25 cellular contexts compared by ENCODE assay signal in the genomic region with DNA sequence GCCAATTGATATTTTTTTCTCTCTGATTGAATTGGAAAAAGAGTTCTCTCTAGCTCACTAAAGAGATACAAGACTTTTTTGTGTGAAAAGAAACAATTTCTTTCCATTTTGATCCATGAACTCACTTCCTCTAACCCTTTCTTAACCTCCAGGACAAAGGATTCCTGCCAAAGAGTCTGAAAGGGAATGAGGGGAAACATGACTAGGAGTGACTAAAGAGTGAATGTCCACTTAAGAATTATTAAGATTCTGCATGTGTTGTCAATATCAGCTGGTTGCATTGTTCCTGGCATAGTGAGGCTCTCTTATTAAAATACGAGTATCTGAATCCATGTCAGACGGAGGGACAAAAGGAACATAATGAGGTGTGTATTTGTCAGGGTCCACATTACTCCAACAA.
"Had no signal": no experiment of that assay in that cellular context is flagged by ENCODE, and none has a peak within 500 bp of the region (broad histone marks: within the 10 kb centered on the region; RNA-seq: fewer than 3 reads in every experiment).

No MANE protein-coding gene starts in this region.

- H3K9me3 ChIP-seq: adrenal gland had no signal

- H3K27me3 ChIP-seq: adrenal gland had no signal

- H3K27ac ChIP-seq: adrenal gland, SK-N-MC had no signal

- ATAC-seq: activated CD4-positive, alpha-beta T cell treated with anti-CD3 and anti-CD28 coated beads for 36 hours; activated CD8-positive, alpha-beta T cell treated with anti-CD3 and anti-CD28 coated beads for 36 hours; Panc1; Right ventricle myocardium inferior; T-cell had no signal

- H3K36me3 ChIP-seq: adrenal gland had no signal

- DNase-seq: activated CD4-positive, alpha-beta T cell treated with anti-CD3 and anti-CD28 coated beads for 36 hours; activated CD4-positive, CD25-positive, alpha-beta regulatory T cell; activated CD8-positive, alpha-beta memory T cell treated with anti-CD3 and anti-CD28 coated beads, Interleukin-2, amount 50 U/mL, for 4 hours; activated CD8-positive, alpha-beta T cell treated with anti-CD3 and anti-CD28 coated beads for 36 hours; activated naive CD4-positive, alpha-beta T cell treated with anti-CD3 and anti-CD28 coated beads, Interleukin-2, amount 50 U/mL, for 16 hours; activated naive CD8-positive, alpha-beta T cell treated with anti-CD3 and anti-CD28 coated beads, Interleukin-2, amount 10 ng/mL, durations not matched to agents 7 days and 5 days; adrenal gland; anterior cingulate cortex; cerebellar nuclear complex; NCI-H1417; NCI-H2029; NCI-H2107; NCI-H2171 treated with DMSO at 0.1 percent for 48 hours; NCI-H345; NCI-H510A; NCI-H526 treated with DMSO at 0.1 percent for 48 hours; NCI-H82; OCI-M1; RPMI8226; T-cell; T-helper 2 cell; T1000 had no signal

- H3K4me1 ChIP-seq: adrenal gland had no signal

- H3K4me3 ChIP-seq: adrenal gland, SK-N-MC had no signal
